ENCODE assay signal across 16 cellular contexts in genomic region chr13:59681630-59682311, GRCh38.
"Had no signal": no experiment of that assay in that cellular context is flagged by ENCODE, and none has a peak within 500 bp of the region (broad histone marks: within the 10 kb centered on the region; RNA-seq: fewer than 3 reads in every experiment).

No MANE protein-coding gene starts in this region.

- H3K9me3 Mint-ChIP-seq: activated naive CD8-positive, alpha-beta T cell treated with anti-CD3 and anti-CD28 coated beads, Interleukin-2, amount 50 U/mL, for 24 hours; endodermal cell; naive thymus-derived CD4-positive, alpha-beta T cell; stimulated activated naive CD8-positive, alpha-beta T cell treated with anti-CD3 and anti-CD28 coated beads, Interleukin-15, Interleukin-2, amounts not matched to agents 100 ng/mL and 50 ng/mL, for 24 hours had no signal

- DNase-seq: activated CD4-positive, CD25-positive, alpha-beta regulatory T cell treated with anti-CD3 and anti-CD28 coated beads, Interleukin-2, amount 50 U/mL, for 72 hours; activated naive CD4-positive, alpha-beta T cell treated with Interleukin-2 at 50 U/mL for 16 hours; activated naive CD8-positive, alpha-beta T cell treated with anti-CD3 and anti-CD28 coated beads, Interleukin-2, amount 50 U/mL, for 24 hours; dorsolateral prefrontal cortex; endodermal cell; foreskin keratinocyte; left ventricle myocardium inferior; mucosa of descending colon; naive thymus-derived CD4-positive, alpha-beta T cell; pancreas; sigmoid colon; spleen; T1000; upper lobe of right lung had no signal

- H3K4me3 ChIP-seq: ascending aorta, dorsolateral prefrontal cortex, left ventricle myocardium inferior, mucosa of descending colon, pancreas, sigmoid colon, spleen, upper lobe of right lung had no signal

- H3K4me1 Mint-ChIP-seq: activated naive CD8-positive, alpha-beta T cell treated with anti-CD3 and anti-CD28 coated beads, Interleukin-2, amount 50 U/mL, for 24 hours had no signal

- H3K27ac ChIP-seq: ascending aorta, dorsolateral prefrontal cortex, foreskin keratinocyte, left ventricle myocardium inferior, pancreas, sigmoid colon, spleen, upper lobe of right lung had no signal

- H3K27me3 ChIP-seq: ascending aorta, foreskin keratinocyte, pancreas, sigmoid colon, spleen, upper lobe of right lung had no signal

- H3K27me3 Mint-ChIP-seq: activated naive CD8-positive, alpha-beta T cell treated with anti-CD3 and anti-CD28 coated beads, Interleukin-2, amount 50 U/mL, for 24 hours; naive thymus-derived CD4-positive, alpha-beta T cell; stimulated activated naive CD8-positive, alpha-beta T cell treated with anti-CD3 and anti-CD28 coated beads, Interleukin-15, Interleukin-2, amounts not matched to agents 100 ng/mL and 50 ng/mL, for 24 hours had no signal

- H3K4me1 ChIP-seq: ascending aorta, foreskin keratinocyte, pancreas, sigmoid colon, upper lobe of right lung had no signal

- H3K36me3 ChIP-seq: ascending aorta, left ventricle myocardium inferior, pancreas, sigmoid colon, spleen, upper lobe of right lung had no signal

- ATAC-seq: activated naive CD8-positive, alpha-beta T cell treated with anti-CD3 and anti-CD28 coated beads, Interleukin-2, amount 50 U/mL, for 24 hours; foreskin keratinocyte; mucosa of descending colon; naive thymus-derived CD4-positive, alpha-beta T cell; pancreas; upper lobe of right lung had no signal

- H3K36me3 Mint-ChIP-seq: naive thymus-derived CD4-positive, alpha-beta T cell had no signal

- H3K9me3 ChIP-seq: ascending aorta, left ventricle myocardium inferior, mucosa of descending colon, pancreas, sigmoid colon, spleen, upper lobe of right lung had no signal

- H3K4me3 Mint-ChIP-seq: activated naive CD8-positive, alpha-beta T cell treated with anti-CD3 and anti-CD28 coated beads, Interleukin-2, amount 50 U/mL, for 24 hours; endodermal cell; naive thymus-derived CD4-positive, alpha-beta T cell; stimulated activated naive CD8-positive, alpha-beta T cell treated with anti-CD3 and anti-CD28 coated beads, Interleukin-15, Interleukin-2, amounts not matched to agents 100 ng/mL and 50 ng/mL, for 24 hours had no signal

- H3K27ac Mint-ChIP-seq: activated naive CD8-positive, alpha-beta T cell treated with anti-CD3 and anti-CD28 coated beads, Interleukin-2, amount 50 U/mL, for 24 hours; endodermal cell; naive thymus-derived CD4-positive, alpha-beta T cell; stimulated activated naive CD8-positive, alpha-beta T cell treated with anti-CD3 and anti-CD28 coated beads, Interleukin-15, Interleukin-2, amounts not matched to agents 100 ng/mL and 50 ng/mL, for 24 hours had no signal
